In genomic region chr22:31646186-31647019, GRCh38 we compare ENCODE assay signal across 8 cellular contexts. TPM values are rescaled to one million over a fixed set of nuclear protein-coding genes. Genes with fewer than 3 reads are reported as not detected.
DNase-seq lines count a peak whose midpoint lies in the region; ATAC-seq, FAIRE-seq and TF ChIP-seq lines count a peak whose summit lies in the region.

No MANE protein-coding gene starts in this region.

- no peaks in the 10 kb centered on the region for H3K27me3 ChIP-seq in transverse colon

- H3K4me1 ChIP-seq in A549 (peaks cover 35% of the 10 kb centered on the region), transverse colon (peaks cover 0 to 15% (median 8%) of the 10 kb centered on the region in 4 donors)

- FAIRE-seq in A549 (lab: Jason Lieb, UNC), result no peak

- H3K4me3 ChIP-seq in A549, result no peak overlapping the region
- H3K4me3 ChIP-seq in transverse colon, result no peak overlapping the region

- H3K27ac ChIP-seq in A549 (peak overlapping the region in 1 of 2 experiments; percentile 76; a peak in 3 of 6 replicates), transverse colon (peak overlapping the region in 3 of 4 donors; percentile 15 to 51 (median 33))

- no peak for TF ChIP-seq CTCF in A549 (IDR thresholded peaks at IDR 0.05)
- TF ChIP-seq CTCF in transverse colon (IDR thresholded peaks at IDR 0.05), result no peak

- ATAC-seq in A549, result peak; percentile 52 to 59
- ATAC-seq in GM21381 (IDR thresholded peaks at IDR 0.05; ENCODE audit: unreplicated experiment), result peak; percentile 52
- ATAC-seq in GM21528 (IDR thresholded peaks at IDR 0.05; ENCODE audit: low FRiP score, unreplicated experiment), result no peak
- ATAC-seq in HG03095 (IDR thresholded peaks at IDR 0.05; ENCODE audit: unreplicated experiment), result no peak

- DNase-seq in A549 (ENCODE audit: low read depth in 1 of 2, low spot score in 1 of 2) (peak; percentile 34 to 59), T1000 (lab: John Stamatoyannopoulos, UW) (peak; percentile 72), glomerular endothelial cell (ENCODE audit: extremely low read depth, low read depth, low spot score) (peak; percentile 98), transverse colon (no peak), KG1 (lab: John Stamatoyannopoulos, UW) (no peak)

- in situ Hi-C loops in transverse colon (cut with MboI; ENCODE audit: low pct_ligation_motif_present in 1 of 4, low pct_unique_long_range_greater_than_20kb in 1 of 4, low sequenced_read_pairs in 3 of 4), result loop anchor here in 1 of 4 donors (25.0 kb wide), 1 partner anchor 159 kb away; the partner anchor contains the start of genes EIF4ENIF1 and SFI1

- no peaks in the 10 kb centered on the region for H3K9me3 ChIP-seq in A549
- H3K9me3 ChIP-seq in transverse colon, result no peaks in the 10 kb centered on the region

- intact Hi-C loops in transverse colon (cut with DNase I; ENCODE audit: low total_unique reads), result no loop called here

- WGBS in A549 (ENCODE audit: missing lambda C conversion rate), result 23% methylated on average over 6 of the region's 6 CpGs
- 32 to 51% methylated on average over 5 to 6 of the region's 6 CpGs for WGBS in transverse colon (ENCODE audit: low coverage in 1 of 2), 2 donors

- TF ChIP-seq POLR2A in A549 (IDR thresholded peaks at IDR 0.05; ENCODE audit: low read length), result no peak
- no peak for TF ChIP-seq POLR2A in transverse colon (IDR thresholded peaks at IDR 0.05)

- POLR2A ChIA-PET in A549 (lab: Yijun Ruan, JAX), result no interaction called here

- TF ChIP-seq RAD21 in A549 (conservative IDR thresholded peaks at IDR 0.05 in 1 of 2, IDR thresholded peaks at IDR 0.05 in 1 of 2), result no peak

- peaks cover 0 to 31% (median 6%) of the 10 kb centered on the region in 4 donors for H3K36me3 ChIP-seq in transverse colon

- no peak; a peak in 1 of 5 replicates for TF ChIP-seq EP300 in A549 (IDR thresholded peaks at IDR 0.05)
- TF ChIP-seq EP300 in transverse colon (IDR thresholded peaks at IDR 0.05; ENCODE audit: low read depth), result no peak

- CTCF ChIA-PET in A549 (lab: Yijun Ruan, JAX), result no interaction called here

- peak overlapping the region; percentile 44 for H3K4me2 ChIP-seq in A549

TF ChIP-seq in A549, 52 proteins besides CTCF, POLR2A, EP300 and RAD21:
- TF ChIP-seq ZNF302 (CRISPR knock-in tag; IDR thresholded peaks at IDR 0.05) (no peak), JUNB (IDR thresholded peaks at IDR 0.05) (peak; percentile 22; the same call in 1 of the 2 replicates), MAX (IDR thresholded peaks at IDR 0.05) (peak; percentile 34; the same call in 1 of the 2 replicates), GATA3 (IDR thresholded peaks at IDR 0.05; ENCODE audit: borderline replicate concordance) (peak; percentile 42; the same call in 1 of the 2 replicates), FOSL2 (IDR thresholded peaks at IDR 0.05) (no peak), FOSL2 (CRISPR knock-in tag; IDR thresholded peaks at IDR 0.05) (peak; percentile 44), USF2 (IDR thresholded peaks at IDR 0.05) (peak; percentile 24; the same call in 1 of the 2 replicates), ESRRA (IDR thresholded peaks at IDR 0.05; ENCODE audit: borderline replicate concordance, low read length) (no peak)
TF ChIP-seq in A549: peak in this region for 5.

RNA-seq across cellular contexts. Expression of gene PISD, which starts 15.6 kb away (rescaled TPM):
- polyA plus RNA-seq in A549 (2011; rRNA removed) (11.0 and 13.1 TPM in 2 replicates), A549 (2017; fragmentation: RNase III; extraction: RNeasy Plus Mini Kit Qiagen cat#74134 plus additional on column Dnase treatment) (16.6 to 17.4 TPM (median 17.3 TPM) in 3 replicates)
- 18.0 and 22.9 TPM in 2 replicates for polyA plus RNA-seq in A549 (2012; cell fraction: cytosol; rRNA removed)
- polyA plus RNA-seq in A549 (2012; cell fraction: nucleus; rRNA removed), result 80.2 and 100 TPM in 2 replicates
- polyA minus RNA-seq in A549 (2011; rRNA and poly(A)+ RNA removed), result 12.6 and 16.4 TPM in 2 replicates
- total RNA-seq in glomerular endothelial cell (61.8 and 62.5 TPM in 2 replicates), transverse colon (100 to 1,000 TPM in 1 of 4 donors, 10 to 100 TPM in 3; 33.7 to 111 (median 47.7) TPM)

Comparison
In these comparisons a context has a peak if more than half of its experiments do, and no peak if none do; other contexts are left out.
1. ATAC-seq: peak in A549 (2 of 2) and GM21381 (single experiment); none in GM21528 (single experiment) and HG03095 (single experiment).
2. DNase-seq: peak in A549 (2 of 2), T1000 (single experiment) and glomerular endothelial cell (single experiment); none in transverse colon (single experiment) and KG1 (single experiment).